In the genomic region with DNA sequence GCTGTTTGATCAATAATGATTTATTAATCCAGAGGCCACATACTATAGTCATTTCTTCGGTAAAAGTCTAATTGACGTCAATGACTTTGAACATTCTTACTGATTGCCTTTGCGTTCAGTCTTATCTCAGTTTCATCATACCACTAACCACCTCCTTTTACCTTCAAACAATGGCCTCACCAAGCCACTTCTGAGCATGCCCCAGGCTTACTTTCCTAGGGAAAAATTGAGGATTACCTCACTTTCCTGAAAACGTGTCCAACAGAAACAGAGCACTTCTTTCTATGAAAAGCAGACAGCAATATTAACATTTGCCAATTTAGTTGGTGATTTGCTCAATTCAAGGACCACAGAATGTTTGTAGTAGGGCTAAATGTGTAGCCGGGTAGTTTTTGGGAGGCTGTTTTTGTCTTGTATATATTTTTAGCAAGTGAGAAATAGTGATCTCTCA, we compare ENCODE assay signal across 19 cellular contexts.
DNase-seq lines count a peak whose midpoint lies in the region; ATAC-seq and TF ChIP-seq lines count a peak whose summit lies in the region.
"Had no signal": no experiment of that assay in that cellular context is flagged by ENCODE, and none has a peak within 500 bp of the region (broad histone marks: within the 10 kb centered on the region; RNA-seq: fewer than 3 reads in every experiment).

No MANE protein-coding gene starts in this region.

- H3K36me3 ChIP-seq in breast epithelium (no peaks in the 10 kb centered on the region), left lung (no peaks in the 10 kb centered on the region), MG63 (no peaks in the 10 kb centered on the region)
- H3K36me3 ChIP-seq: neural progenitor cell, right atrium auricular region had no signal

- H3K4me3 ChIP-seq in breast epithelium (no peak overlapping the region), left lung (no peak overlapping the region), MG63 (no peak overlapping the region)
- H3K4me3 ChIP-seq: GM12878, neural progenitor cell, right atrium auricular region had no signal

- H3K4me1 Mint-ChIP-seq in activated T-cell treated with anti-CD3 and anti-CD28 coated beads, Interleukin-2, amount 50 U/mL, for 72 hours (ENCODE audit: low read depth): peaks cover 25% of the 10 kb centered on the region
- H3K4me1 Mint-ChIP-seq in stimulated activated memory B cell treated with anti-CD40 and anti-IgM and Interleukin-4, amounts not matched to agents 10 μg/mL and 1 μg/mL and 100 μg/mL, for 72 hours: no peaks in the 10 kb centered on the region
- H3K4me1 Mint-ChIP-seq: neural progenitor cell had no signal

- intact Hi-C loops in breast epithelium (cut with DNase I; ENCODE audit: low total_unique reads): no loop called here
- intact Hi-C loops in left lung (cut with DNase I): no loop called here

- no peak overlapping the region for H3K27ac Mint-ChIP-seq in activated T-cell treated with anti-CD3 and anti-CD28 coated beads, Interleukin-2, amount 50 U/mL, for 72 hours
- no peak overlapping the region for H3K27ac Mint-ChIP-seq in stimulated activated memory B cell treated with anti-CD40 and anti-IgM and Interleukin-4, amounts not matched to agents 10 μg/mL and 1 μg/mL and 100 μg/mL, for 72 hours
- H3K27ac Mint-ChIP-seq: activated CD8-positive, alpha-beta T cell treated with anti-CD3 and anti-CD28 coated beads for 36 hours; neural progenitor cell had no signal

- peak overlapping the region; percentile 53 to 57 for H3K27ac ChIP-seq in breast epithelium
- no peak overlapping the region for H3K27ac ChIP-seq in left lung
- H3K27ac ChIP-seq: 22Rv1, neural progenitor cell, right atrium auricular region, RWPE1 had no signal

- TF ChIP-seq CTCF in breast epithelium (IDR thresholded peaks at IDR 0.05) (no peak), left lung (IDR thresholded peaks at IDR 0.05) (no peak)

- no peaks in the 10 kb centered on the region for H3K27me3 ChIP-seq in breast epithelium
- no peaks in the 10 kb centered on the region for H3K27me3 ChIP-seq in left lung
- no peaks in the 10 kb centered on the region for H3K27me3 ChIP-seq in MG63
- H3K27me3 ChIP-seq: neural progenitor cell, right atrium auricular region had no signal

- peak; percentile 51 to 64 for ATAC-seq in activated T-cell treated with anti-CD3 and anti-CD28 coated beads, Interleukin-2, amount 50 U/mL, for 72 hours (replicated peaks in 1 of 2)
- peak; percentile 60 for ATAC-seq in left lung
- ATAC-seq in stimulated activated memory B cell treated with anti-CD40 and anti-IgM and Interleukin-4, amounts not matched to agents 10 μg/mL and 1 μg/mL and 100 μg/mL, for 72 hours: no peak
- no peak for ATAC-seq in GM21526 (IDR thresholded peaks at IDR 0.05; ENCODE audit: low FRiP score, unreplicated experiment)
- ATAC-seq in GM18909 (IDR thresholded peaks at IDR 0.05; ENCODE audit: poor library complexity, unreplicated experiment): no peak
- ATAC-seq: activated CD8-positive, alpha-beta T cell treated with anti-CD3 and anti-CD28 coated beads for 36 hours; GM12878 had no signal

- DNase-seq in activated T-cell treated with anti-CD3 and anti-CD28 coated beads, Interleukin-2, amount 50 U/mL, for 72 hours: no peak
- DNase-seq in activated T-cell treated with anti-CD3 and anti-CD28 coated beads, Interleukin-2, amount 50 U/mL, for 1 hour: no peak
- DNase-seq in breast epithelium (ENCODE audit: low spot score in 2 of 2): peak in 1 of 2 donors; percentile 35
- no peak for DNase-seq in left lung
- DNase-seq in MG63: no peak
- DNase-seq: activated CD8-positive, alpha-beta T cell treated with anti-CD3 and anti-CD28 coated beads for 36 hours; head of caudate nucleus; NCI-H1417; NK-92 treated with Interleukin-12 subunit alpha and Interleukin-12 subunit beta, amount 100 ng/mL, for 24 hours; stimulated activated CD4-positive, alpha-beta T cell treated with anti-CD3 and anti-CD28 coated beads, Interleukin-2, amount 100 ng/mL, for 48 hours; T-helper 1 cell had no signal

- TF ChIP-seq POLR2A in breast epithelium (IDR thresholded peaks at IDR 0.05): no peak

- H3K9me3 Mint-ChIP-seq in activated T-cell treated with anti-CD3 and anti-CD28 coated beads, Interleukin-2, amount 50 U/mL, for 72 hours: no peaks in the 10 kb centered on the region
- H3K9me3 Mint-ChIP-seq in stimulated activated memory B cell treated with anti-CD40 and anti-IgM and Interleukin-4, amounts not matched to agents 10 μg/mL and 1 μg/mL and 100 μg/mL, for 72 hours: no peaks in the 10 kb centered on the region
- H3K9me3 Mint-ChIP-seq: activated CD8-positive, alpha-beta T cell treated with anti-CD3 and anti-CD28 coated beads for 36 hours; neural progenitor cell had no signal

- no peaks in the 10 kb centered on the region for H3K4me1 ChIP-seq in breast epithelium
- H3K4me1 ChIP-seq in left lung: no peaks in the 10 kb centered on the region
- H3K4me1 ChIP-seq: neural progenitor cell, right atrium auricular region had no signal

- H3K27me3 Mint-ChIP-seq in activated T-cell treated with anti-CD3 and anti-CD28 coated beads, Interleukin-2, amount 50 U/mL, for 72 hours (ENCODE audit: low read depth): peaks cover 13% of the 10 kb centered on the region
- H3K27me3 Mint-ChIP-seq in stimulated activated memory B cell treated with anti-CD40 and anti-IgM and Interleukin-4, amounts not matched to agents 10 μg/mL and 1 μg/mL and 100 μg/mL, for 72 hours: peaks cover 10% of the 10 kb centered on the region
- H3K27me3 Mint-ChIP-seq: activated CD8-positive, alpha-beta T cell treated with anti-CD3 and anti-CD28 coated beads for 36 hours had no signal

- H3K9me3 ChIP-seq in breast epithelium (no peaks in the 10 kb centered on the region), left lung (no peaks in the 10 kb centered on the region), MG63 (no peaks in the 10 kb centered on the region)
- H3K9me3 ChIP-seq: right atrium auricular region had no signal

- H3K36me3 Mint-ChIP-seq in activated T-cell treated with anti-CD3 and anti-CD28 coated beads, Interleukin-2, amount 50 U/mL, for 72 hours (ENCODE audit: insufficient read depth in 2 of 2): no peaks in the 10 kb centered on the region
- no peaks in the 10 kb centered on the region for H3K36me3 Mint-ChIP-seq in stimulated activated memory B cell treated with anti-CD40 and anti-IgM and Interleukin-4, amounts not matched to agents 10 μg/mL and 1 μg/mL and 100 μg/mL, for 72 hours
- H3K36me3 Mint-ChIP-seq: neural progenitor cell had no signal

- H3K4me3 Mint-ChIP-seq in activated T-cell treated with anti-CD3 and anti-CD28 coated beads, Interleukin-2, amount 50 U/mL, for 72 hours: no peak overlapping the region
- H3K4me3 Mint-ChIP-seq in stimulated activated memory B cell treated with anti-CD40 and anti-IgM and Interleukin-4, amounts not matched to agents 10 μg/mL and 1 μg/mL and 100 μg/mL, for 72 hours: no peak overlapping the region
- H3K4me3 Mint-ChIP-seq: activated CD8-positive, alpha-beta T cell treated with anti-CD3 and anti-CD28 coated beads for 36 hours; neural progenitor cell had no signal

Comparison
In these comparisons a context has a peak if more than half of its experiments do, and no peak if none do; other contexts are left out.
1. ATAC-seq: peak in activated T-cell treated with anti-CD3 and anti-CD28 coated beads, Interleukin-2, amount 50 U/mL, for 72 hours (2 of 2) and left lung (single experiment); none in stimulated activated memory B cell treated with anti-CD40 and anti-IgM and Interleukin-4, amounts not matched to agents 10 μg/mL and 1 μg/mL and 100 μg/mL, for 72 hours (single experiment), GM21526 (single experiment) and GM18909 (single experiment).
2. H3K27ac ChIP-seq: peak in breast epithelium (2 of 2); none in left lung (0 of 2).